ENCODE assay signal across 8 cellular contexts in genomic region chr19:12666305-12667048, GRCh38. TPM values are rescaled to one million over a fixed set of nuclear protein-coding genes. Genes with fewer than 3 reads are reported as not detected.
DNase-seq lines count a peak whose midpoint lies in the region; ATAC-seq and TF ChIP-seq lines count a peak whose summit lies in the region.

TSS of gene MAN2B1 (minus strand) at chr19:12666742. CDS start at chr19:12666701, 41 bp downstream.
TSS of gene WDR83 (plus strand) at chr19:12666807. CDS start at chr19:12669791, 2,984 bp downstream.

- dilution Hi-C loops in mammary epithelial cell (cut with HindIII; ENCODE audit: low sequenced_read_pairs), result no loop called here

- no peaks in the 10 kb centered on the region for H3K36me3 ChIP-seq in mammary epithelial cell (ENCODE audit: insufficient read depth, low read length)

- no peaks in the 10 kb centered on the region for H3K27me3 Mint-ChIP-seq in WTC11 (ENCODE audit: low read depth)

- DNase-seq in GM04504 (ENCODE audit: low read depth) (peak; percentile 23), NCI-H2196 (lab: John Stamatoyannopoulos, UW; ENCODE audit: unreplicated experiment) (peak; percentile 82), WTC11 (ENCODE audit: low spot score) (peak; percentile 84), mammary epithelial cell (peak; percentile 73), inferior parietal cortex (ENCODE audit: extremely low spot score) (peak; percentile 78)
- peak; percentile 67 to 74 for DNase-seq in stimulated activated CD4-positive, alpha-beta T cell treated with anti-CD3 and anti-CD28 coated beads, Interleukin-12 subunit alpha, Interleukin-12 subunit beta, amount 100 ng/mL, for 24 hours (ENCODE audit: low read depth in 2 of 2)

- H3K4me3 ChIP-seq in mammary epithelial cell (replicated peaks in 1 of 3; ENCODE audit: insufficient read depth in 1 of 3, low read depth in 2 of 3, low read length in 3 of 3), result peak within 1 kb of the TSS; percentile 61 to 87 (median 73)

- peak within 1 kb of the TSS; percentile 68 for H3K9ac ChIP-seq in mammary epithelial cell (ENCODE audit: insufficient read depth, low read length)

- H2AFZ ChIP-seq in mammary epithelial cell (ENCODE audit: low read depth, low read length), result peak within 1 kb of the TSS; percentile 86

- H3K36me3 Mint-ChIP-seq in WTC11, result 0 out of 2 replicates have a peak, but pooled peaks cover 3% of the 10 kb centered on the region

- CTCF ChIA-PET in WTC11 (lab: Charles Lee), result interaction anchor here (0.7 to 2.9 kb wide), 8 partner anchors 9 to 575 kb away, joined by 3 to 18 read pairs (median 5); no protein-coding TSS in a partner anchor
- CTCF ChIA-PET in mammary epithelial cell (lab: Charles Lee; ENCODE audit: low non-redundant PET), result no interaction called here

- peak within 1 kb of the TSS; percentile 80 for H3K27ac Mint-ChIP-seq in WTC11

- no TSS peak for BruUV-seq in mammary epithelial cell (replicated peaks; lab: Mats Ljungman, UMichigan)

- peak within 1 kb of the TSS; percentile 56 for H3K27ac ChIP-seq in mammary epithelial cell (ENCODE audit: insufficient read depth, low read depth, low read length)

- H3K27me3 ChIP-seq in mammary epithelial cell (ENCODE audit: insufficient read depth, low read length), result no peaks in the 10 kb centered on the region

- H3K4me1 Mint-ChIP-seq in WTC11, result peaks cover 31% of the 10 kb centered on the region

- WGBS in mammary epithelial cell (ENCODE audit: low coverage, missing lambda C conversion rate), result 7% methylated on average over 17 of the region's 46 CpGs

- H3K4me1 ChIP-seq in mammary epithelial cell (ENCODE audit: insufficient read depth, low read length), result peaks cover 34% of the 10 kb centered on the region

- intact Hi-C loops in mammary epithelial cell (cut with micrococcal nuclease), result loop anchor here (5.0 kb wide), 1 partner anchor 54 kb away; the partner anchor contains the start of genes ZNF490 and ZNF791

- no peaks in the 10 kb centered on the region for H3K9me3 Mint-ChIP-seq in WTC11

- H3K79me2 ChIP-seq in mammary epithelial cell (ENCODE audit: insufficient read depth, low read length), result peaks cover 50% of the 10 kb centered on the region

- H4K20me1 ChIP-seq in mammary epithelial cell (ENCODE audit: insufficient read depth, low read length), result no peaks in the 10 kb centered on the region

- peak; percentile 61 for ATAC-seq in HG02759 (IDR thresholded peaks at IDR 0.05; ENCODE audit: unreplicated experiment)
- peak; percentile 72 for ATAC-seq in WTC11
- no peak for ATAC-seq in GM18873 (IDR thresholded peaks at IDR 0.05; ENCODE audit: low FRiP score, unreplicated experiment)

- H3K4me3 Mint-ChIP-seq in WTC11, result peak within 1 kb of the TSS; percentile 98

- H3K9me3 ChIP-seq in mammary epithelial cell (replicated peaks; ENCODE audit: insufficient read depth, low read length), result no peaks in the 10 kb centered on the region

- TF ChIP-seq CTCF in WTC11 (IDR thresholded peaks at IDR 0.05) (no peak), mammary epithelial cell (conservative IDR thresholded peaks at IDR 0.05 in 1 of 2, IDR thresholded peaks at IDR 0.05 in 1 of 2; ENCODE audit: extremely low read depth in 1 of 2, insufficient read depth in 1 of 2, low read depth in 1 of 2, low read length in 2 of 2) (no peak)

- in situ Hi-C loops in mammary epithelial cell (cut with MboI; ENCODE audit: low sequenced_read_pairs in 2 of 2), result no loop called here

- H3K4me2 ChIP-seq in mammary epithelial cell (ENCODE audit: insufficient read depth, low read depth, low read length), result peak within 1 kb of the TSS; percentile 91

- POLR2A ChIA-PET in WTC11 (lab: Charles Lee), result interaction anchor here (1.0 kb wide), 2 partner anchors 19 to 247 kb away, joined by 3 read pairs; no protein-coding TSS in a partner anchor

TF ChIP-seq in WTC11, 78 proteins besides CTCF, POLR2A, EP300 and RAD21 (continues in another document):
- TF ChIP-seq ZNF396 (CRISPR knock-in tag; IDR thresholded peaks at IDR 0.05; ENCODE audit: borderline replicate concordance) (no peak), MAX (CRISPR knock-in tag; IDR thresholded peaks at IDR 0.05) (no peak), ZNF423 (CRISPR knock-in tag; IDR thresholded peaks at IDR 0.05) (no peak), FOXP1 (CRISPR knock-in tag; IDR thresholded peaks at IDR 0.05; ENCODE audit: borderline replicate concordance) (0 out of 2 replicates have a peak, but pooled peaks have one; percentile 54), CDX4 (CRISPR knock-in tag; IDR thresholded peaks at IDR 0.05; ENCODE audit: borderline replicate concordance) (no peak), STAT6 (CRISPR knock-in tag; conservative IDR thresholded peaks at IDR 0.05; ENCODE audit: low read depth) (no peak), ZNF138 (CRISPR knock-in tag; conservative IDR thresholded peaks at IDR 0.05) (no peak), TEAD4 (CRISPR knock-in tag; IDR thresholded peaks at IDR 0.05) (no peak), GRHL2 (CRISPR knock-in tag; IDR thresholded peaks at IDR 0.05; ENCODE audit: insufficient replicate concordance, severe bottlenecking) (no peak), FOXJ3 (CRISPR knock-in tag; IDR thresholded peaks at IDR 0.05; ENCODE audit: borderline replicate concordance) (no peak), NFE2L1 (CRISPR knock-in tag; IDR thresholded peaks at IDR 0.05) (no peak), PRDM15 (CRISPR knock-in tag; IDR thresholded peaks at IDR 0.05) (no peak), NFYB (CRISPR knock-in tag; conservative IDR thresholded peaks at IDR 0.05; ENCODE audit: low read depth) (peak; percentile 45; the same call in 1 of the 2 replicates)

RNA-seq across cellular contexts. Expression of gene MAN2B1, which starts in this region (rescaled TPM):
- total RNA-seq in WTC11 (2021) (69.2 to 73.4 TPM (median 72.0 TPM) in 3 replicates), mammary epithelial cell (10 to 100 TPM; 36.3 to 57.2 TPM)
- 28.3 TPM for polyA plus RNA-seq in mammary epithelial cell
- 60.4 TPM for polyA minus RNA-seq in mammary epithelial cell

RNA-seq across cellular contexts. Expression of gene WDR83, which starts in this region (rescaled TPM):
- total RNA-seq in WTC11 (2021) (21.8 to 26.3 TPM (median 23.7 TPM) in 3 replicates), mammary epithelial cell (1 to 10 TPM; 6.7 to 8.1 TPM)
- polyA plus RNA-seq in mammary epithelial cell, result 8.2 TPM
- polyA minus RNA-seq in mammary epithelial cell, result 6.0 TPM

Comparison
In these comparisons a context has a peak if more than half of its experiments do, and no peak if none do; other contexts are left out.
1. DNase-seq: peak in every context shown above with its lines; median percentile 84 in WTC11; 82 in NCI-H2196; 78 in inferior parietal cortex; 73 in mammary epithelial cell; 70 in stimulated activated CD4-positive, alpha-beta T cell treated with anti-CD3 and anti-CD28 coated beads, Interleukin-12 subunit alpha, Interleukin-12 subunit beta, amount 100 ng/mL, for 24 hours; 23 in GM04504.